In genomic region chr12:108187831-108188230, GRCh38 we compare ENCODE assay signal across 24 cellular contexts. TPM values are rescaled to one million over a fixed set of nuclear protein-coding genes. Genes with fewer than 3 reads are reported as not detected.
"Had no signal": no experiment of that assay in that cellular context is flagged by ENCODE, and none has a peak within 500 bp of the region (broad histone marks: within the 10 kb centered on the region; RNA-seq: fewer than 3 reads in every experiment).

No MANE protein-coding gene starts in this region.

- H3K27ac Mint-ChIP-seq: dendritic cell treated with granulocyte-macrophage colony-stimulating factor and Interleukin-4, amounts not matched to agents 40 ng/mL and 50 ng/mL, for 4 days; effector memory CD8-positive, alpha-beta T cell; naive B cell; nephron; stimulated activated effector memory CD8-positive, alpha-beta T cell treated with anti-CD3 and anti-CD28 coated beads, Interleukin-12 subunit alpha, Interleukin-12 subunit beta, amount 100 ng/mL, for 72 hours; stimulated activated naive CD8-positive, alpha-beta T cell treated with anti-CD3 and anti-CD28 coated beads, Interleukin-15, Interleukin-2, amounts not matched to agents 100 ng/mL and 50 ng/mL, for 24 hours had no signal

- H3K27ac ChIP-seq: epithelial cell of prostate, esophagus squamous epithelium, gastroesophageal sphincter, hepatocyte, parathyroid adenoma, psoas muscle, right lobe of liver, tibial artery, upper lobe of left lung, uterus had no signal

- H3K4me3 Mint-ChIP-seq: dendritic cell treated with granulocyte-macrophage colony-stimulating factor and Interleukin-4, amounts not matched to agents 40 ng/mL and 50 ng/mL, for 4 days; effector memory CD8-positive, alpha-beta T cell; naive B cell; nephron; stimulated activated effector memory CD8-positive, alpha-beta T cell treated with anti-CD3 and anti-CD28 coated beads, Interleukin-12 subunit alpha, Interleukin-12 subunit beta, amount 100 ng/mL, for 72 hours; stimulated activated naive CD8-positive, alpha-beta T cell treated with anti-CD3 and anti-CD28 coated beads, Interleukin-15, Interleukin-2, amounts not matched to agents 100 ng/mL and 50 ng/mL, for 24 hours had no signal

- DNase-seq: effector memory CD8-positive, alpha-beta T cell; esophagus squamous epithelium; foreskin fibroblast; head of caudate nucleus; kidney glomerular epithelial cell; mesendoderm; naive B cell; psoas muscle; retina; right lobe of liver; stimulated activated CD4-positive, alpha-beta T cell treated with anti-CD3 and anti-CD28 coated beads, Interleukin-4, amount 100 ng/mL, for 1 hour; stimulated activated CD8-positive, alpha-beta memory T cell treated with anti-CD3 and anti-CD28 coated beads, Interleukin-4, amount 100 ng/mL, for 48 hours; tibial artery; upper lobe of left lung; uterus had no signal

- H3K4me3 ChIP-seq: esophagus squamous epithelium, gastroesophageal sphincter, hepatocyte, psoas muscle, right lobe of liver, tibial artery, upper lobe of left lung, uterus had no signal

- H3K36me3 ChIP-seq: esophagus squamous epithelium, gastroesophageal sphincter, right lobe of liver, tibial artery, upper lobe of left lung, uterus had no signal

- H3K9me3 ChIP-seq: esophagus squamous epithelium, gastroesophageal sphincter, psoas muscle, right lobe of liver, upper lobe of left lung, uterus had no signal

- H3K4me1 ChIP-seq: psoas muscle, right lobe of liver, upper lobe of left lung, uterus had no signal

- H3K4me1 Mint-ChIP-seq: naive B cell; stimulated activated effector memory CD8-positive, alpha-beta T cell treated with anti-CD3 and anti-CD28 coated beads, Interleukin-12 subunit alpha, Interleukin-12 subunit beta, amount 100 ng/mL, for 72 hours had no signal

- H3K9me3 Mint-ChIP-seq: dendritic cell treated with granulocyte-macrophage colony-stimulating factor and Interleukin-4, amounts not matched to agents 40 ng/mL and 50 ng/mL, for 4 days; effector memory CD8-positive, alpha-beta T cell; naive B cell; nephron; stimulated activated effector memory CD8-positive, alpha-beta T cell treated with anti-CD3 and anti-CD28 coated beads, Interleukin-12 subunit alpha, Interleukin-12 subunit beta, amount 100 ng/mL, for 72 hours; stimulated activated naive CD8-positive, alpha-beta T cell treated with anti-CD3 and anti-CD28 coated beads, Interleukin-15, Interleukin-2, amounts not matched to agents 100 ng/mL and 50 ng/mL, for 24 hours had no signal

- ATAC-seq: effector memory CD8-positive, alpha-beta T cell; gastroesophageal sphincter; psoas muscle; right lobe of liver; stimulated activated effector memory CD8-positive, alpha-beta T cell treated with anti-CD3 and anti-CD28 coated beads, Interleukin-12 subunit alpha, Interleukin-12 subunit beta, amount 100 ng/mL, for 72 hours had no signal

- H3K36me3 Mint-ChIP-seq: naive B cell; stimulated activated effector memory CD8-positive, alpha-beta T cell treated with anti-CD3 and anti-CD28 coated beads, Interleukin-12 subunit alpha, Interleukin-12 subunit beta, amount 100 ng/mL, for 72 hours had no signal

- H3K79me2 ChIP-seq: hepatocyte, parathyroid adenoma had no signal

- H3K4me2 ChIP-seq: hepatocyte had no signal

- H2AFZ ChIP-seq: hepatocyte, parathyroid adenoma had no signal

- H3K9ac ChIP-seq: parathyroid adenoma had no signal

- H3K27me3 ChIP-seq: esophagus squamous epithelium, gastroesophageal sphincter, hepatocyte, right lobe of liver, tibial artery, upper lobe of left lung, uterus had no signal

RNA-seq across cellular contexts. Expression of gene WSCD2, which starts 58.7 kb away (rescaled TPM):
- total RNA-seq: lung microvascular endothelial cell, right lobe of liver had no signal
